In the genomic region with DNA sequence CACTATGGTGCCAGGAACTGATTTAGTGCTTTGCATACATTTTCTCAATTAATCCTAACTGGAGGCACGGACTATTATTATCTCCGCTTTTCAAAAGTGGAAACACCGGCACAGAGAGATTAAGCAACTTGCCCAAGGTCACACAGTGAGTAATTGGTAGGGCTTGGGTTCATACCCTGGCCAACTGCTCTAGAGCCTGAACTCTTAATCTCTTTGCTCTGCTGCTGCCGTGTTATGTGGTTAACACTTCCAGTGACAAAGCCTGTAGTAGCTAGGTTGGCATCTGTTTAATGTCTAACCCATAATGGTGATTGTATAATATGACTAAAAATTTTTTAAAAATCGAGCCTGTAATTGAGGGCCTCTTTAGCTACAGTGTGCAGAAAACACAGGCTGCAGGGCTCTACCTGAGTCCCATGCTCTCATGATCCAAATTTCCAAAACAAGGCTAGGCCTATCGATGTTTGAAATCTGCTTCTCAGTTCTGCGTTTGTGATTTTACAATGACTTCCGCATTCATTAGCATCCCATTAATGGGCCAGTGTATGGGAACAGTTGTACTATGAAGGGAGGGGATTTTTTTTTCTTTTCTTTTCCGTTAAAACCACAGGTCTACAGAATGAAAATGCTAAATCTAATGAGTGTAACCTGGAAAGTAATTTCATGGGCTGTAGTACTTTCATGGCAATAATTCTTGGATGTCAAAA, we compare ENCODE assay signal across 21 cellular contexts.
A peak's percentile ranks its signal among the peaks of the same experiment; 100 is the strongest.
DNase-seq lines count a peak whose midpoint lies in the region; ATAC-seq and TF ChIP-seq lines count a peak whose summit lies in the region.
"Had no signal": no experiment of that assay in that cellular context is flagged by ENCODE, and none has a peak within 500 bp of the region (broad histone marks: within the 10 kb centered on the region; RNA-seq: fewer than 3 reads in every experiment).

No MANE protein-coding gene starts in this region.

- H3K79me2 ChIP-seq in OCI-LY3 (ENCODE audit: low read length) = no peaks in the 10 kb centered on the region

- H3K4me3 Mint-ChIP-seq in Calu3 (ENCODE audit: low read depth, unreplicated experiment) = no peak overlapping the region
- H3K4me3 Mint-ChIP-seq in nephron = peak overlapping the region in 1 of 3 experiments; percentile 8
- H3K4me3 Mint-ChIP-seq in stimulated activated effector memory CD8-positive, alpha-beta T cell treated with anti-CD3 and anti-CD28 coated beads, Interleukin-12 subunit alpha, Interleukin-12 subunit beta, amount 100 ng/mL, for 72 hours = no peak overlapping the region
- H3K4me3 Mint-ChIP-seq: activated T-cell treated with anti-CD3 and anti-CD28 coated beads, Interleukin-2, amount 50 U/mL, for 4 hours; CD14-positive monocyte had no signal

- no peaks in the 10 kb centered on the region for H4K20me1 ChIP-seq in OCI-LY3 (ENCODE audit: insufficient read depth, low read length)

- H2AFZ ChIP-seq in OCI-LY3 (ENCODE audit: low read depth, low read length) = peak overlapping the region; percentile 75

- no peaks in the 10 kb centered on the region for H3K27me3 Mint-ChIP-seq in Calu3 (ENCODE audit: unreplicated experiment)
- no peaks in the 10 kb centered on the region for H3K27me3 Mint-ChIP-seq in nephron (ENCODE audit: low read depth)

- no peaks in the 10 kb centered on the region for H3K27me3 ChIP-seq in OCI-LY3 (ENCODE audit: low read depth, low read length)
- H3K27me3 ChIP-seq: neutrophil had no signal

- no peaks in the 10 kb centered on the region for H3K36me3 ChIP-seq in OCI-LY3 (replicated peaks; ENCODE audit: low read depth, low read length)
- H3K36me3 ChIP-seq: neutrophil had no signal

- peak; percentile 87 for ATAC-seq in esophagus mucosa
- ATAC-seq in stimulated activated effector memory CD8-positive, alpha-beta T cell treated with anti-CD3 and anti-CD28 coated beads, Interleukin-12 subunit alpha, Interleukin-12 subunit beta, amount 100 ng/mL, for 72 hours = no peak
- ATAC-seq: activated T-cell treated with anti-CD3 and anti-CD28 coated beads, Interleukin-2, amount 50 U/mL, for 4 hours; HCT116 had no signal

- H3K4me3 ChIP-seq in OCI-LY3 (ENCODE audit: low read length) = no peak overlapping the region

- no TSS peak for BruUV-seq in Calu3 (replicated peaks; lab: Mats Ljungman, UMichigan)

- H3K9me3 Mint-ChIP-seq in Calu3 (ENCODE audit: low read depth, unreplicated experiment) (peaks cover 9% of the 10 kb centered on the region), nephron (peaks cover 18% of the 10 kb centered on the region)
- peaks cover 9% of the 10 kb centered on the region for H3K9me3 Mint-ChIP-seq in stimulated activated effector memory CD8-positive, alpha-beta T cell treated with anti-CD3 and anti-CD28 coated beads, Interleukin-12 subunit alpha, Interleukin-12 subunit beta, amount 100 ng/mL, for 72 hours

- DNase-seq in Calu3 (no peak), NCI-H69 (lab: John Stamatoyannopoulos, UW) (no peak), GM20000 (ENCODE audit: low spot score) (no peak), iPS-NIHi11 (ENCODE audit: low spot score) (no peak)
- no peak for DNase-seq in stimulated activated effector memory CD8-positive, alpha-beta T cell treated with anti-CD3 and anti-CD28 coated beads, Interleukin-12 subunit alpha, Interleukin-12 subunit beta, amount 100 ng/mL, for 72 hours (ENCODE audit: low spot score in 2 of 2)
- DNase-seq: activated naive CD4-positive, alpha-beta T cell treated with Interleukin-2 at 50 U/mL for 16 hours; activated T-cell treated with anti-CD3 and anti-CD28 coated beads, Interleukin-2, amount 50 U/mL, for 4 hours; cerebellar nuclear complex; erythroblast; Kasumi-1; NCI-H1092; NCI-H2081 treated with DMSO at 0.1 percent for 48 hours; right cardiac atrium; stimulated activated CD4-positive, alpha-beta T cell treated with anti-CD3 and anti-CD28 coated beads, Interleukin-15, amount 100 ng/mL, for 24 hours; T-helper 9 cell had no signal

- H3K4me2 ChIP-seq in OCI-LY3 (ENCODE audit: low read length) = peak overlapping the region; percentile 7

- H3K4me1 ChIP-seq in OCI-LY3 (ENCODE audit: low read length) = peaks cover 9% of the 10 kb centered on the region

- H3K27ac Mint-ChIP-seq in Calu3 (ENCODE audit: unreplicated experiment) (peak overlapping the region; percentile 13), nephron (peak overlapping the region; percentile 31 to 82 (median 73))
- H3K27ac Mint-ChIP-seq in stimulated activated effector memory CD8-positive, alpha-beta T cell treated with anti-CD3 and anti-CD28 coated beads, Interleukin-12 subunit alpha, Interleukin-12 subunit beta, amount 100 ng/mL, for 72 hours = no peak overlapping the region
- H3K27ac Mint-ChIP-seq: CD14-positive monocyte had no signal

- no peaks in the 10 kb centered on the region for H3K36me3 Mint-ChIP-seq in Calu3 (ENCODE audit: insufficient read depth, unreplicated experiment)
- peaks cover 8% of the 10 kb centered on the region for H3K36me3 Mint-ChIP-seq in nephron (ENCODE audit: low read depth)
- H3K36me3 Mint-ChIP-seq in stimulated activated effector memory CD8-positive, alpha-beta T cell treated with anti-CD3 and anti-CD28 coated beads, Interleukin-12 subunit alpha, Interleukin-12 subunit beta, amount 100 ng/mL, for 72 hours = no peaks in the 10 kb centered on the region
- H3K36me3 Mint-ChIP-seq: CD14-positive monocyte had no signal

- H3K27ac ChIP-seq in OCI-LY3 (ENCODE audit: low read length) = no peak overlapping the region
- H3K27ac ChIP-seq: neutrophil had no signal

- H3K9ac ChIP-seq in OCI-LY3 (ENCODE audit: low read length) = no peak overlapping the region

- H3K4me1 Mint-ChIP-seq in Calu3 (ENCODE audit: low read depth, unreplicated experiment) (peaks cover 10% of the 10 kb centered on the region), nephron (peaks cover 25% of the 10 kb centered on the region)
- H3K4me1 Mint-ChIP-seq in stimulated activated effector memory CD8-positive, alpha-beta T cell treated with anti-CD3 and anti-CD28 coated beads, Interleukin-12 subunit alpha, Interleukin-12 subunit beta, amount 100 ng/mL, for 72 hours = no peaks in the 10 kb centered on the region
- H3K4me1 Mint-ChIP-seq: CD14-positive monocyte had no signal

- CTCF ChIA-PET in Calu3 (lab: Charles Lee) = interaction anchor here (1.2 kb wide), 1 partner anchor 14 kb away, joined by 4 read pairs; no protein-coding TSS in a partner anchor

- intact Hi-C loops in Calu3 (cut with micrococcal nuclease; ENCODE audit: unreplicated experiment) = no loop called here

- TF ChIP-seq CTCF in Calu3 (IDR thresholded peaks at IDR 0.05; ENCODE audit: unreplicated experiment) = no peak
- TF ChIP-seq CTCF in OCI-LY3 (IDR thresholded peaks at IDR 0.05; ENCODE audit: low read depth, low read length) = no peak
- TF ChIP-seq CTCF in nephron (IDR thresholded peaks at IDR 0.05; ENCODE audit: unreplicated experiment in 3 of 3) = no peak
- TF ChIP-seq CTCF in GM20000 (IDR thresholded peaks at IDR 0.05; ENCODE audit: extremely low read depth, missing control alignments) = no peak

- no peaks in the 10 kb centered on the region for H3K9me3 ChIP-seq in OCI-LY3 (ENCODE audit: insufficient read depth, low read length)
- H3K9me3 ChIP-seq: neutrophil had no signal
